In genomic region chr16:15297104-15297503, GRCh38 we compare ENCODE assay signal across 2 cellular contexts.
DNase-seq lines count a peak whose midpoint lies in the region; ATAC-seq, FAIRE-seq and TF ChIP-seq lines count a peak whose summit lies in the region.
"Not testable (repeated sequence)": the region's sequence is repeated elsewhere in the genome, so short reads cannot be mapped to it uniquely, and the experiment has no call there.

No MANE protein-coding gene starts in this region.

- not testable (repeated sequence) for H3K9ac ChIP-seq in K562 (ENCODE audit: insufficient read depth in 1 of 2, low read depth in 2 of 2, low read length in 2 of 2)

- not testable (repeated sequence) for TF ChIP-seq CTCF in WTC11 (IDR thresholded peaks at IDR 0.05); K562 (IDR thresholded peaks at IDR 0.05 in 2 of 3, conservative IDR thresholded peaks at IDR 0.05 in 1 of 3; ENCODE audit: insufficient read depth in 2 of 3, low read depth in 1 of 3, low read length in 3 of 3)

- ATAC-seq in WTC11 = 0 out of 2 replicates have a peak, but pooled peaks have one; percentile 34
- ATAC-seq in K562 = peak; percentile 92

- not testable (repeated sequence) for TF ChIP-seq RAD21 in K562 (CRISPR knock-in tag; conservative IDR thresholded peaks at IDR 0.05 in 1 of 2, IDR thresholded peaks at IDR 0.05 in 1 of 2)

- POLR2A ChIA-PET in WTC11 (lab: Charles Lee); K562 (lab: Yijun Ruan, JAX): not testable (repeated sequence)

- H3K36me3 ChIP-seq in K562 (ENCODE audit: control insufficient read depth, insufficient read depth, low read length) = not testable (repeated sequence)

- H3K9me3 Mint-ChIP-seq in WTC11 = not testable (repeated sequence)

- H3K4me1 ChIP-seq in K562 (replicated peaks in 1 of 2; ENCODE audit: control insufficient read depth in 2 of 2, insufficient read depth in 2 of 2, low read length in 2 of 2) = not testable (repeated sequence)

- not testable (repeated sequence) for H3K4me3 ChIP-seq in K562

- not testable (repeated sequence) for BruUV-seq in K562 (replicated peaks; lab: Mats Ljungman, UMichigan)

- not testable (repeated sequence) for TF ChIP-seq POLR2A in K562 (conservative IDR thresholded peaks at IDR 0.05)

- not testable (repeated sequence) for H3K36me3 Mint-ChIP-seq in WTC11

- not testable (repeated sequence) for H3K79me2 ChIP-seq in K562 (ENCODE audit: control insufficient read depth, insufficient read depth, low read length)

- CTCF ChIA-PET in WTC11 (lab: Charles Lee); K562 (lab: Yijun Ruan, JAX; ENCODE audit: low intra/inter-chr PET ratio): not testable (repeated sequence)

- not testable (repeated sequence) for H3K4me1 Mint-ChIP-seq in WTC11

- not testable (repeated sequence) for H4K20me1 ChIP-seq in K562 (replicated peaks; ENCODE audit: control insufficient read depth, insufficient read depth, low read length)

- H3K27me3 Mint-ChIP-seq in WTC11 (ENCODE audit: low read depth) = not testable (repeated sequence)

- intact Hi-C loops in K562 (cut with micrococcal nuclease) = not testable (repeated sequence)

- H3K4me3 Mint-ChIP-seq in WTC11 = not testable (repeated sequence)

- H3K27ac ChIP-seq in K562 (ENCODE audit: extremely low read depth, low read depth, low read length) = not testable (repeated sequence)

- H2AFZ ChIP-seq in K562 (ENCODE audit: low read depth, low read length) = not testable (repeated sequence)

- in situ Hi-C loops in K562 (cut with MboI) = not testable (repeated sequence)

- not testable (repeated sequence) for FAIRE-seq in K562 (lab: Jason Lieb, UNC)

- TF ChIP-seq EP300 in K562 (IDR thresholded peaks at IDR 0.05; ENCODE audit: low read length) = not testable (repeated sequence)

- 0% methylated on average over 1 of the region's 4 CpGs for WGBS in K562 (ENCODE audit: insufficient coverage, low coverage, missing lambda C conversion rate)

- DNase-seq in WTC11 (ENCODE audit: low spot score); K562 (ENCODE audit: extremely low read depth in 1 of 4, low spot score in 3 of 4): not testable (repeated sequence)

- not testable (repeated sequence) for H3K9me3 ChIP-seq in K562 (replicated peaks; ENCODE audit: control insufficient read depth, insufficient read depth, low read depth, low read length)

- H3K27ac Mint-ChIP-seq in WTC11 = not testable (repeated sequence)

- not testable (repeated sequence) for H3K9me1 ChIP-seq in K562 (ENCODE audit: control insufficient read depth, insufficient read depth, low read length)

- not testable (repeated sequence) for H3K27me3 ChIP-seq in K562 (ENCODE audit: control insufficient read depth in 2 of 2, insufficient read depth in 2 of 2, low read length in 2 of 2)

- not testable (repeated sequence) for H3K4me2 ChIP-seq in K562 (ENCODE audit: insufficient read depth, low read length)
